ENCODE assay signal across 1 cellular context in genomic region chr12:54502485-54502884, GRCh38.
TF ChIP-seq lines count a peak whose summit lies in the region.

No MANE protein-coding gene starts in this region.

TF ChIP-seq in SK-N-SH treated with all-trans-retinoic acid at 6 μM for 48 hours, 23 proteins besides CTCF, POLR2A, EP300 and RAD21 (continued from another document):
- TF ChIP-seq CREB5 (CRISPR knock-in tag; IDR thresholded peaks at IDR 0.05; ENCODE audit: low read depth) (no peak), ZNF565 (CRISPR knock-in tag; conservative IDR thresholded peaks at IDR 0.05; ENCODE audit: low read depth) (no peak), TSHZ2 (CRISPR knock-in tag; IDR thresholded peaks at IDR 0.05) (no peak), TOX (CRISPR knock-in tag; IDR thresholded peaks at IDR 0.05; ENCODE audit: borderline replicate concordance) (no peak), ZC3H10 (CRISPR knock-in tag; IDR thresholded peaks at IDR 0.05) (no peak), ISL1 (CRISPR knock-in tag; IDR thresholded peaks at IDR 0.05) (no peak), BACH2 (CRISPR knock-in tag; IDR thresholded peaks at IDR 0.05; ENCODE audit: borderline replicate concordance) (no peak), ESRRG (CRISPR knock-in tag; IDR thresholded peaks at IDR 0.05) (no peak), ZFP30 (CRISPR knock-in tag; IDR thresholded peaks at IDR 0.05) (no peak), SNAI2 (CRISPR knock-in tag; IDR thresholded peaks at IDR 0.05) (no peak), ZNF70 (CRISPR knock-in tag; IDR thresholded peaks at IDR 0.05) (no peak), RARB (CRISPR knock-in tag; IDR thresholded peaks at IDR 0.05) (no peak), CSRNP3 (CRISPR knock-in tag; IDR thresholded peaks at IDR 0.05) (no peak), PATZ1 (CRISPR knock-in tag; IDR thresholded peaks at IDR 0.05; ENCODE audit: borderline replicate concordance) (no peak), TCF4 (CRISPR knock-in tag; IDR thresholded peaks at IDR 0.05; ENCODE audit: borderline replicate concordance) (no peak)
